In genomic region chr6:56841372-56841749, GRCh38 we compare ENCODE assay signal across 12 cellular contexts.
DNase-seq lines count a peak whose midpoint lies in the region; ATAC-seq, FAIRE-seq and TF ChIP-seq lines count a peak whose summit lies in the region.
"Had no signal": no experiment of that assay in that cellular context is flagged by ENCODE, and none has a peak within 500 bp of the region (broad histone marks: within the 10 kb centered on the region; RNA-seq: fewer than 3 reads in every experiment).

No MANE protein-coding gene starts in this region.

- H3K4me3 ChIP-seq in HUES6 (ENCODE audit: low read depth, low read length) (peak overlapping the region; percentile 92), coronary artery (peak overlapping the region; percentile 97)

- peaks cover 44% of the 10 kb centered on the region for H3K4me1 ChIP-seq in HUES6 (ENCODE audit: control insufficient read depth, insufficient read depth, low read length)

- FAIRE-seq in A204.1 (lab: Jason Lieb, UNC), result peak; percentile 23

- H3K9me3 ChIP-seq in HUES6 (ENCODE audit: control insufficient read depth, insufficient read depth, low read depth, low read length), result no peaks in the 10 kb centered on the region

- H3K27ac ChIP-seq in HUES6 (ENCODE audit: low read depth, low read length) (no peak overlapping the region), coronary artery (peak overlapping the region in 1 of 2 donors; percentile 60)

- H3K27ac Mint-ChIP-seq in nephron, result peak overlapping the region in 2 of 3 experiments; percentile 40 to 62
- H3K27ac Mint-ChIP-seq: B cell; T-helper 2 cell treated with Interferon-gamma antibody and Interleukin-4, amounts not matched to agents 5 μg/mL and 100 μg/mL, for 36 hours had no signal

- DNase-seq in coronary artery (ENCODE audit: low spot score) (no peak), T-helper 9 cell (no peak), NCI-H2227 (lab: John Stamatoyannopoulos, UW; ENCODE audit: unreplicated experiment) (no peak), EL (no peak)
- DNase-seq: cerebellar nuclear complex, Karpas-422 had no signal

- no peaks in the 10 kb centered on the region for H3K27me3 ChIP-seq in HUES6 (ENCODE audit: control insufficient read depth, insufficient read depth, low read length)

- H3K27me3 Mint-ChIP-seq in nephron (ENCODE audit: low read depth), result peaks cover 5% of the 10 kb centered on the region

- H3K9me3 Mint-ChIP-seq in nephron, result no peaks in the 10 kb centered on the region
- H3K9me3 Mint-ChIP-seq: T-helper 2 cell treated with Interferon-gamma antibody and Interleukin-4, amounts not matched to agents 5 μg/mL and 100 μg/mL, for 36 hours had no signal

- no peak overlapping the region for H3K9ac ChIP-seq in HUES6 (ENCODE audit: low read length)

- no peak for TF ChIP-seq CTCF in coronary artery (IDR thresholded peaks at IDR 0.05)
- TF ChIP-seq CTCF in nephron (IDR thresholded peaks at IDR 0.05; ENCODE audit: unreplicated experiment in 3 of 3), result no peak

- ATAC-seq in HG03571 (IDR thresholded peaks at IDR 0.05; ENCODE audit: unreplicated experiment), result no peak

- H3K36me3 ChIP-seq in HUES6 (ENCODE audit: control insufficient read depth, insufficient read depth, low read length), result no peaks in the 10 kb centered on the region

- H3K4me3 Mint-ChIP-seq in nephron, result peak overlapping the region; percentile 92 to 99 (median 98)
- H3K4me3 Mint-ChIP-seq: B cell; T-helper 2 cell treated with Interferon-gamma antibody and Interleukin-4, amounts not matched to agents 5 μg/mL and 100 μg/mL, for 36 hours had no signal

- no peaks in the 10 kb centered on the region for H3K36me3 Mint-ChIP-seq in nephron (ENCODE audit: low read depth)

- H3K4me1 Mint-ChIP-seq in nephron, result peaks cover 37% of the 10 kb centered on the region
